ENCODE assay signal across 8 cellular contexts in genomic region chr20:62922451-62922921, GRCh38. TPM values are rescaled to one million over a fixed set of nuclear protein-coding genes. Genes with fewer than 3 reads are reported as not detected.
DNase-seq lines count a peak whose midpoint lies in the region; ATAC-seq and TF ChIP-seq lines count a peak whose summit lies in the region.
"Had no signal": no experiment of that assay in that cellular context is flagged by ENCODE, and none has a peak within 500 bp of the region (broad histone marks: within the 10 kb centered on the region; RNA-seq: fewer than 3 reads in every experiment).

No MANE protein-coding gene starts in this region.

- CTCF ChIA-PET in PC-9 (lab: Charles Lee), result no interaction called here

- no peak for ATAC-seq in GM19023 (IDR thresholded peaks at IDR 0.05; ENCODE audit: unreplicated experiment)
- no peak for ATAC-seq in GM19324 (IDR thresholded peaks at IDR 0.05; ENCODE audit: low FRiP score, unreplicated experiment)

- H2AFZ ChIP-seq in PC-9, result no peak overlapping the region

- 0 out of 2 replicates have a peak overlapping the region, but pooled peaks have one; percentile 29 for H3K27ac ChIP-seq in PC-9
- H3K27ac ChIP-seq in liver (ENCODE audit: low read depth in 1 of 2, low read length in 2 of 2), result peak overlapping the region; percentile 98 to 99
- peak overlapping the region; percentile 98 for H3K27ac ChIP-seq in suprapubic skin

- TF ChIP-seq POLR2A in suprapubic skin (IDR thresholded peaks at IDR 0.05), result no peak

- peaks cover 96% of the 10 kb centered on the region for H3K79me2 ChIP-seq in PC-9 (ENCODE audit: low read depth)

- intact Hi-C loops in PC-9 (cut with micrococcal nuclease; ENCODE audit: unreplicated experiment), result no loop called here

- H3K4me3 ChIP-seq in PC-9 (no peak overlapping the region), liver (ENCODE audit: low read depth in 1 of 3, low read length in 3 of 3) (no peak overlapping the region), suprapubic skin (no peak overlapping the region)

- DNase-seq in PC-9 (no peak), suprapubic skin (ENCODE audit: low spot score in 2 of 2) (peak in 1 of 2 donors; percentile 50), GF-D8 (lab: John Stamatoyannopoulos, UW) (no peak)
- peak; percentile 29 to 36 for DNase-seq in activated T-helper 1 cell treated with anti-CD3 and anti-CD28 coated beads, Interleukin-2, amount 50 U/mL, for 16 hours (ENCODE audit: low read depth in 1 of 2, low spot score in 1 of 2)
- DNase-seq: Kasumi-1 had no signal

- TF ChIP-seq RAD21 in liver (IDR thresholded peaks at IDR 0.05), result no peak

- peaks cover 20% of the 10 kb centered on the region; the same call in 1 of the 2 replicates for H3F3A ChIP-seq in PC-9 (ENCODE audit: insufficient read depth, low read depth)

- no peaks in the 10 kb centered on the region for H3K36me3 ChIP-seq in PC-9 (ENCODE audit: low read depth)
- H3K36me3 ChIP-seq in liver (ENCODE audit: control insufficient read depth in 4 of 4, insufficient read depth in 3 of 4, low read depth in 1 of 4, low read length in 3 of 4), result no peaks in the 10 kb centered on the region
- no peaks in the 10 kb centered on the region for H3K36me3 ChIP-seq in suprapubic skin

- TF ChIP-seq EP300 in suprapubic skin (IDR thresholded peaks at IDR 0.05), result no peak

- POLR2A ChIA-PET in PC-9 (lab: Charles Lee; ENCODE audit: unreplicated experiment), result no interaction called here

- peaks cover 79% of the 10 kb centered on the region for H4K20me1 ChIP-seq in PC-9 (ENCODE audit: insufficient read depth)

- no TSS peak for BruUV-seq in PC-9 (replicated peaks; lab: Mats Ljungman, UMichigan)

- H3K4me1 ChIP-seq in PC-9 (replicated peaks; ENCODE audit: insufficient read depth) (peaks cover 35% of the 10 kb centered on the region), liver (ENCODE audit: control insufficient read depth in 4 of 4, insufficient read depth in 4 of 4, low read length in 3 of 4) (peaks cover 31 to 80% (median 67%) of the 10 kb centered on the region in 4 donors), suprapubic skin (peaks cover 87% of the 10 kb centered on the region)

- H3K9ac ChIP-seq in liver (ENCODE audit: low read depth in 1 of 2, low read length in 2 of 2), result peak overlapping the region in 1 of 2 donors; percentile 43

- 56% methylated on average over 14 of the region's 14 CpGs for WGBS in liver
- 69% methylated on average over 14 of the region's 14 CpGs for WGBS in suprapubic skin

- H3K9me3 ChIP-seq in PC-9 (ENCODE audit: insufficient read depth, low read depth) (no peaks in the 10 kb centered on the region), liver (ENCODE audit: control insufficient read depth in 4 of 4, low read length in 3 of 4) (no peaks in the 10 kb centered on the region), suprapubic skin (no peaks in the 10 kb centered on the region)

- H3K9me2 ChIP-seq in PC-9 (ENCODE audit: insufficient read depth), result no peaks in the 10 kb centered on the region

- peak overlapping the region; percentile 96; the same call in 1 of the 2 replicates for H3K4me2 ChIP-seq in PC-9

- TF ChIP-seq CTCF in PC-9 (conservative IDR thresholded peaks at IDR 0.05) (no peak), liver (IDR thresholded peaks at IDR 0.05; ENCODE audit: low read depth, low read length, missing input control) (no peak), suprapubic skin (IDR thresholded peaks at IDR 0.05) (no peak)

- H3K27me3 ChIP-seq in PC-9 (ENCODE audit: insufficient read depth, low read depth) (no peaks in the 10 kb centered on the region), liver (ENCODE audit: control insufficient read depth in 4 of 4, insufficient read depth in 4 of 4, low read length in 3 of 4) (no peaks in the 10 kb centered on the region), suprapubic skin (no peaks in the 10 kb centered on the region)

TF ChIP-seq in liver, 16 proteins besides CTCF, POLR2A, EP300 and RAD21:
- TF ChIP-seq REST (IDR thresholded peaks at IDR 0.05) (no peak), ZBTB33 (IDR thresholded peaks at IDR 0.05) (no peak), RXRA (IDR thresholded peaks at IDR 0.05) (no peak), MAX (IDR thresholded peaks at IDR 0.05) (no peak), FOXA1 (IDR thresholded peaks at IDR 0.05) (no peak)

RNA-seq across cellular contexts. Expression of gene DIDO1, which starts 3.8 kb away (rescaled TPM):
- total RNA-seq in PC-9 (2021) (56.4 and 61.4 TPM in 2 replicates), liver (10 to 100 TPM; 24.0 to 43.1 TPM), suprapubic skin (100 to 1,000 TPM in 1 of 4 donors, 10 to 100 TPM in 3; 64.6 to 143 (median 79.2) TPM)
- polyA plus RNA-seq in liver, result 10 to 100 TPM; 10.1 to 10.8 TPM

RNA-seq across cellular contexts. Expression of gene GID8, which starts 15.5 kb away (rescaled TPM):
- total RNA-seq in PC-9 (2021), result 45.7 and 49.7 TPM in 2 replicates
- total RNA-seq in liver, result 10 to 100 TPM; 17.9 to 23.6 TPM
- 10 to 100 TPM; 10.2 to 11.4 TPM for polyA plus RNA-seq in liver
- total RNA-seq in suprapubic skin, result 10 to 100 TPM; 30.4 to 57.0 (median 45.1) TPM

RNA-seq across cellular contexts. Expression of gene SLC17A9, which starts 30.0 kb away (rescaled TPM):
- total RNA-seq in PC-9 (2021), result 0.20 and 0.22 TPM in 2 replicates
- total RNA-seq in liver, result 10 to 100 TPM; 16.0 to 73.1 TPM
- 100 to 1,000 TPM in 1 of 2 donors, 10 to 100 TPM in 1; 56.0 to 138 TPM for polyA plus RNA-seq in liver
- 1 to 10 TPM in 1 of 4 donors, under 1 TPM in 3; 0.10 to 2.1 (median 0.66) TPM for total RNA-seq in suprapubic skin

Comparison
In these comparisons a context has a peak if more than half of its experiments do, and no peak if none do; other contexts are left out.
1. DNase-seq: peak in activated T-helper 1 cell treated with anti-CD3 and anti-CD28 coated beads, Interleukin-2, amount 50 U/mL, for 16 hours (2 of 2); none in PC-9 (0 of 2) and GF-D8 (single experiment).
2. H3K27ac ChIP-seq: peak in every context shown above with its lines; median percentile 98 in liver; 98 in suprapubic skin; 29 in PC-9.
3. RNA of gene SLC17A9, which starts 30.0 kb away (total RNA-seq): 16.0 to 73.1 TPM in liver; 0.10 to 2.1 TPM in suprapubic skin and 0.20 to 0.22 TPM in PC-9; every median in the first group is over 4 times any median in the second.